ENCODE assay signal across 1 cellular context in genomic region chr7:30284298-30285066, GRCh38.
A peak's percentile ranks its signal among the peaks of the same experiment; 100 is the strongest.
TF ChIP-seq lines count a peak whose summit lies in the region.

TSS of gene ZNRF2 (plus strand) at chr7:30284597. CDS start at chr7:30285358, 761 bp downstream.

TF ChIP-seq in HepG2, 621 proteins besides CTCF, POLR2A, EP300 and RAD21 (continued from another document and continues in another):
- TF ChIP-seq ZNF614 (CRISPR knock-in tag; IDR thresholded peaks at IDR 0.05; ENCODE audit: borderline replicate concordance) = peak; percentile 57; the same call in 1 of the 2 replicates
- TF ChIP-seq ZNF776 (CRISPR knock-in tag; IDR thresholded peaks at IDR 0.05) = 0 out of 2 replicates have a peak, but pooled peaks have one; percentile 22
- TF ChIP-seq ZNF12 (CRISPR knock-in tag; IDR thresholded peaks at IDR 0.05) = peak; percentile 25; the same call in 1 of the 2 replicates
- TF ChIP-seq U2AF1 (optimal IDR thresholded peaks at IDR 0.05; ENCODE audit: low read depth, low read length) = no peak
- TF ChIP-seq, protein P1, sequence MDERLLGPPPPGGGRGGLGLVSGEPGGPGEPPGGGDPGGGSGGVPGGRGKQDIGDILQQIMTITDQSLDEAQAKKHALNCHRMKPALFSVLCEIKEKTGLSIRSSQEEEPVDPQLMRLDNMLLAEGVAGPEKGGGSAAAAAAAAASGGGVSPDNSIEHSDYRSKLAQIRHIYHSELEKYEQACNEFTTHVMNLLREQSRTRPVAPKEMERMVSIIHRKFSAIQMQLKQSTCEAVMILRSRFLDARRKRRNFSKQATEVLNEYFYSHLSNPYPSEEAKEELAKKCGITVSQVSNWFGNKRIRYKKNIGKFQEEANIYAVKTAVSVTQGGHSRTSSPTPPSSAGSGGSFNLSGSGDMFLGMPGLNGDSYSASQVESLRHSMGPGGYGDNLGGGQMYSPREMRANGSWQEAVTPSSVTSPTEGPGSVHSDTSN (CRISPR knock-in tag; IDR thresholded peaks at IDR 0.05) = peak; percentile 90
- 0 out of 2 replicates have a peak, but pooled peaks have one; percentile 22 for TF ChIP-seq ZNF7 (CRISPR knock-in tag; IDR thresholded peaks at IDR 0.05)
- TF ChIP-seq ARNT2 (CRISPR knock-in tag; IDR thresholded peaks at IDR 0.05; ENCODE audit: low read depth) = peak; percentile 90
- TF ChIP-seq ZUFSP (CRISPR knock-in tag; IDR thresholded peaks at IDR 0.05; ENCODE audit: borderline replicate concordance) = no peak
- no peak for TF ChIP-seq ZNF839 (CRISPR knock-in tag; IDR thresholded peaks at IDR 0.05; ENCODE audit: borderline replicate concordance)
- TF ChIP-seq GATA4 (IDR thresholded peaks at IDR 0.05; ENCODE audit: borderline replicate concordance, low read depth) = no peak
- no peak for TF ChIP-seq ZFAT (CRISPR knock-in tag; conservative IDR thresholded peaks at IDR 0.05)
- TF ChIP-seq, protein P2, sequence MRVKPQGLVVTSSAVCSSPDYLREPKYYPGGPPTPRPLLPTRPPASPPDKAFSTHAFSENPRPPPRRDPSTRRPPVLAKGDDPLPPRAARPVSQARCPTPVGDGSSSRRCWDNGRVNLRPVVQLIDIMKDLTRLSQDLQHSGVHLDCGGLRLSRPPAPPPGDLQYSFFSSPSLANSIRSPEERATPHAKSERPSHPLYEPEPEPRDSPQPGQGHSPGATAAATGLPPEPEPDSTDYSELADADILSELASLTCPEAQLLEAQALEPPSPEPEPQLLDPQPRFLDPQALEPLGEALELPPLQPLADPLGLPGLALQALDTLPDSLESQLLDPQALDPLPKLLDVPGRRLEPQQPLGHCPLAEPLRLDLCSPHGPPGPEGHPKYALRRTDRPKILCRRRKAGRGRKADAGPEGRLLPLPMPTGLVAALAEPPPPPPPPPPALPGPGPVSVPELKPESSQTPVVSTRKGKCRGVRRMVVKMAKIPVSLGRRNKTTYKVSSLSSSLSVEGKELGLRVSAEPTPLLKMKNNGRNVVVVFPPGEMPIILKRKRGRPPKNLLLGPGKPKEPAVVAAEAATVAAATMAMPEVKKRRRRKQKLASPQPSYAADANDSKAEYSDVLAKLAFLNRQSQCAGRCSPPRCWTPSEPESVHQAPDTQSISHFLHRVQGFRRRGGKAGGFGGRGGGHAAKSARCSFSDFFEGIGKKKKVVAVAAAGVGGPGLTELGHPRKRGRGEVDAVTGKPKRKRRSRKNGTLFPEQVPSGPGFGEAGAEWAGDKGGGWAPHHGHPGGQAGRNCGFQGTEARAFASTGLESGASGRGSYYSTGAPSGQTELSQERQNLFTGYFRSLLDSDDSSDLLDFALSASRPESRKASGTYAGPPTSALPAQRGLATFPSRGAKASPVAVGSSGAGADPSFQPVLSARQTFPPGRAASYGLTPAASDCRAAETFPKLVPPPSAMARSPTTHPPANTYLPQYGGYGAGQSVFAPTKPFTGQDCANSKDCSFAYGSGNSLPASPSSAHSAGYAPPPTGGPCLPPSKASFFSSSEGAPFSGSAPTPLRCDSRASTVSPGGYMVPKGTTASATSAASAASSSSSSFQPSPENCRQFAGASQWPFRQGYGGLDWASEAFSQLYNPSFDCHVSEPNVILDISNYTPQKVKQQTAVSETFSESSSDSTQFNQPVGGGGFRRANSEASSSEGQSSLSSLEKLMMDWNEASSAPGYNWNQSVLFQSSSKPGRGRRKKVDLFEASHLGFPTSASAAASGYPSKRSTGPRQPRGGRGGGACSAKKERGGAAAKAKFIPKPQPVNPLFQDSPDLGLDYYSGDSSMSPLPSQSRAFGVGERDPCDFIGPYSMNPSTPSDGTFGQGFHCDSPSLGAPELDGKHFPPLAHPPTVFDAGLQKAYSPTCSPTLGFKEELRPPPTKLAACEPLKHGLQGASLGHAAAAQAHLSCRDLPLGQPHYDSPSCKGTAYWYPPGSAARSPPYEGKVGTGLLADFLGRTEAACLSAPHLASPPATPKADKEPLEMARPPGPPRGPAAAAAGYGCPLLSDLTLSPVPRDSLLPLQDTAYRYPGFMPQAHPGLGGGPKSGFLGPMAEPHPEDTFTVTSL (CRISPR knock-in tag; IDR thresholded peaks at IDR 0.05; ENCODE audit: borderline replicate concordance) = peak; percentile 51; the same call in 1 of the 2 replicates
- TF ChIP-seq, protein P3, sequence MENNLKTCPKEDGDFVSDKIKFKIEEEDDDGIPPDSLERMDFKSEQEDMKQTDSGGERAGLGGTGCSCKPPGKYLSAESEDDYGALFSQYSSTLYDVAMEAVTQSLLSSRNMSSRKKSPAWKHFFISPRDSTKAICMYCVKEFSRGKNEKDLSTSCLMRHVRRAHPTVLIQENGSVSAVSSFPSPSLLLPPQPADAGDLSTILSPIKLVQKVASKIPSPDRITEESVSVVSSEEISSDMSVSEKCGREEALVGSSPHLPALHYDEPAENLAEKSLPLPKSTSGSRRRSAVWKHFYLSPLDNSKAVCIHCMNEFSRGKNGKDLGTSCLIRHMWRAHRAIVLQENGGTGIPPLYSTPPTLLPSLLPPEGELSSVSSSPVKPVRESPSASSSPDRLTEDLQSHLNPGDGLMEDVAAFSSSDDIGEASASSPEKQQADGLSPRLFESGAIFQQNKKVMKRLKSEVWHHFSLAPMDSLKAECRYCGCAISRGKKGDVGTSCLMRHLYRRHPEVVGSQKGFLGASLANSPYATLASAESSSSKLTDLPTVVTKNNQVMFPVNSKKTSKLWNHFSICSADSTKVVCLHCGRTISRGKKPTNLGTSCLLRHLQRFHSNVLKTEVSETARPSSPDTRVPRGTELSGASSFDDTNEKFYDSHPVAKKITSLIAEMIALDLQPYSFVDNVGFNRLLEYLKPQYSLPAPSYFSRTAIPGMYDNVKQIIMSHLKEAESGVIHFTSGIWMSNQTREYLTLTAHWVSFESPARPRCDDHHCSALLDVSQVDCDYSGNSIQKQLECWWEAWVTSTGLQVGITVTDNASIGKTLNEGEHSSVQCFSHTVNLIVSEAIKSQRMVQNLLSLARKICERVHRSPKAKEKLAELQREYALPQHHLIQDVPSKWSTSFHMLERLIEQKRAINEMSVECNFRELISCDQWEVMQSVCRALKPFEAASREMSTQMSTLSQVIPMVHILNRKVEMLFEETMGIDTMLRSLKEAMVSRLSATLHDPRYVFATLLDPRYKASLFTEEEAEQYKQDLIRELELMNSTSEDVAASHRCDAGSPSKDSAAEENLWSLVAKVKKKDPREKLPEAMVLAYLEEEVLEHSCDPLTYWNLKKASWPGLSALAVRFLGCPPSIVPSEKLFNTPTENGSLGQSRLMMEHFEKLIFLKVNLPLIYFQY (CRISPR knock-in tag; IDR thresholded peaks at IDR 0.05; ENCODE audit: borderline replicate concordance) = peak; percentile 75; the same call in 1 of the 2 replicates
- TF ChIP-seq ZNF644 (CRISPR knock-in tag; IDR thresholded peaks at IDR 0.05; ENCODE audit: low read depth) = no peak
- peak; percentile 2; the same call in 1 of the 2 replicates for TF ChIP-seq SIN3A (IDR thresholded peaks at IDR 0.05; ENCODE audit: borderline replicate concordance, low read depth, low read length)
- TF ChIP-seq PRPF4 (IDR thresholded peaks at IDR 0.05; ENCODE audit: low read depth, low read length, poor library complexity, severe bottlenecking) = no peak
- peak; percentile 14; the same call in 1 of the 2 replicates for TF ChIP-seq ZNF335 (CRISPR knock-in tag; IDR thresholded peaks at IDR 0.05)
- TF ChIP-seq HIVEP1 (CRISPR knock-in tag; IDR thresholded peaks at IDR 0.05) = peak; percentile 49; the same call in 1 of the 2 replicates
- TF ChIP-seq HOXA9 (CRISPR knock-in tag; IDR thresholded peaks at IDR 0.05; ENCODE audit: borderline replicate concordance) = no peak
- no peak for TF ChIP-seq ZNF530 (CRISPR knock-in tag; IDR thresholded peaks at IDR 0.05; ENCODE audit: low read depth)
- TF ChIP-seq ZNF280B (CRISPR knock-in tag; IDR thresholded peaks at IDR 0.05; ENCODE audit: borderline replicate concordance) = no peak
- TF ChIP-seq, protein P4, sequence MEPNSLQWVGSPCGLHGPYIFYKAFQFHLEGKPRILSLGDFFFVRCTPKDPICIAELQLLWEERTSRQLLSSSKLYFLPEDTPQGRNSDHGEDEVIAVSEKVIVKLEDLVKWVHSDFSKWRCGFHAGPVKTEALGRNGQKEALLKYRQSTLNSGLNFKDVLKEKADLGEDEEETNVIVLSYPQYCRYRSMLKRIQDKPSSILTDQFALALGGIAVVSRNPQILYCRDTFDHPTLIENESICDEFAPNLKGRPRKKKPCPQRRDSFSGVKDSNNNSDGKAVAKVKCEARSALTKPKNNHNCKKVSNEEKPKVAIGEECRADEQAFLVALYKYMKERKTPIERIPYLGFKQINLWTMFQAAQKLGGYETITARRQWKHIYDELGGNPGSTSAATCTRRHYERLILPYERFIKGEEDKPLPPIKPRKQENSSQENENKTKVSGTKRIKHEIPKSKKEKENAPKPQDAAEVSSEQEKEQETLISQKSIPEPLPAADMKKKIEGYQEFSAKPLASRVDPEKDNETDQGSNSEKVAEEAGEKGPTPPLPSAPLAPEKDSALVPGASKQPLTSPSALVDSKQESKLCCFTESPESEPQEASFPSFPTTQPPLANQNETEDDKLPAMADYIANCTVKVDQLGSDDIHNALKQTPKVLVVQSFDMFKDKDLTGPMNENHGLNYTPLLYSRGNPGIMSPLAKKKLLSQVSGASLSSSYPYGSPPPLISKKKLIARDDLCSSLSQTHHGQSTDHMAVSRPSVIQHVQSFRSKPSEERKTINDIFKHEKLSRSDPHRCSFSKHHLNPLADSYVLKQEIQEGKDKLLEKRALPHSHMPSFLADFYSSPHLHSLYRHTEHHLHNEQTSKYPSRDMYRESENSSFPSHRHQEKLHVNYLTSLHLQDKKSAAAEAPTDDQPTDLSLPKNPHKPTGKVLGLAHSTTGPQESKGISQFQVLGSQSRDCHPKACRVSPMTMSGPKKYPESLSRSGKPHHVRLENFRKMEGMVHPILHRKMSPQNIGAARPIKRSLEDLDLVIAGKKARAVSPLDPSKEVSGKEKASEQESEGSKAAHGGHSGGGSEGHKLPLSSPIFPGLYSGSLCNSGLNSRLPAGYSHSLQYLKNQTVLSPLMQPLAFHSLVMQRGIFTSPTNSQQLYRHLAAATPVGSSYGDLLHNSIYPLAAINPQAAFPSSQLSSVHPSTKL (CRISPR knock-in tag; IDR thresholded peaks at IDR 0.05) = peak; percentile 45; the same call in 1 of the 2 replicates
- peak; percentile 75 for TF ChIP-seq IRF2 (CRISPR knock-in tag; IDR thresholded peaks at IDR 0.05)
- TF ChIP-seq KMT2B (CRISPR knock-in tag; IDR thresholded peaks at IDR 0.05) = no peak; the same call in none of the 2 replicates
- no peak for TF ChIP-seq RELA (CRISPR knock-in tag; IDR thresholded peaks at IDR 0.05)
- TF ChIP-seq KDM5B (CRISPR knock-in tag; IDR thresholded peaks at IDR 0.05; ENCODE audit: borderline replicate concordance) = peak; percentile 58; the same call in 1 of the 2 replicates
- no peak for TF ChIP-seq IRX3 (CRISPR knock-in tag; IDR thresholded peaks at IDR 0.05; ENCODE audit: borderline replicate concordance, low read depth)
- TF ChIP-seq ZNF891 (CRISPR knock-in tag; IDR thresholded peaks at IDR 0.05) = no peak
- TF ChIP-seq WIZ (CRISPR knock-in tag; IDR thresholded peaks at IDR 0.05) = 0 out of 2 replicates have a peak, but pooled peaks have one; percentile 6
- no peak for TF ChIP-seq AGO1 (IDR thresholded peaks at IDR 0.05; ENCODE audit: low read depth, low read length, poor library complexity, severe bottlenecking)
- peak; percentile 37; the same call in 1 of the 2 replicates for TF ChIP-seq THAP11 (CRISPR knock-in tag; IDR thresholded peaks at IDR 0.05)
- TF ChIP-seq TSC22D2 (CRISPR knock-in tag; IDR thresholded peaks at IDR 0.05; ENCODE audit: borderline replicate concordance) = no peak
- no peak for TF ChIP-seq ZNF317 (CRISPR knock-in tag; IDR thresholded peaks at IDR 0.05)
- peak; percentile 64; the same call in 1 of the 2 replicates for TF ChIP-seq ZSCAN25 (CRISPR knock-in tag; IDR thresholded peaks at IDR 0.05)
- TF ChIP-seq ZNF83 (CRISPR knock-in tag; IDR thresholded peaks at IDR 0.05; ENCODE audit: borderline replicate concordance) = no peak
- TF ChIP-seq ZNF17 (CRISPR knock-in tag; IDR thresholded peaks at IDR 0.05) = no peak
- no peak for TF ChIP-seq ZFP1 (CRISPR knock-in tag; IDR thresholded peaks at IDR 0.05)
- peak; percentile 85; the same call in 1 of the 2 replicates for TF ChIP-seq ZSCAN22 (CRISPR knock-in tag; IDR thresholded peaks at IDR 0.05)
- 0 out of 2 replicates have a peak, but pooled peaks have one; percentile 48 for TF ChIP-seq IKZF5 (CRISPR knock-in tag; IDR thresholded peaks at IDR 0.05)
- TF ChIP-seq HINFP (CRISPR knock-in tag; IDR thresholded peaks at IDR 0.05; ENCODE audit: low read depth) = peak; percentile 99
- no peak for TF ChIP-seq HNRNPL (IDR thresholded peaks at IDR 0.05; ENCODE audit: low read depth, low read length)
